In genomic region chr19:48147597-48148175, GRCh38 we compare ENCODE assay signal across 27 cellular contexts.
"Had no signal": no experiment of that assay in that cellular context is flagged by ENCODE, and none has a peak within 500 bp of the region (broad histone marks: within the 10 kb centered on the region; RNA-seq: fewer than 3 reads in every experiment).

No MANE protein-coding gene starts in this region.

- H3K9me3 ChIP-seq: adrenal gland, MG63 had no signal

- H3K27me3 ChIP-seq: adrenal gland, MG63 had no signal

- H3K4me3 ChIP-seq: adrenal gland, MG63, SK-N-MC had no signal

- H3K4me1 ChIP-seq: adrenal gland had no signal

- ATAC-seq: activated CD4-positive, alpha-beta T cell treated with anti-CD3 and anti-CD28 coated beads for 36 hours; activated T-helper 17 cell treated with anti-CD3 and anti-CD28 coated beads, Interleukin-2, amount 50 U/mL, for 72 hours; Panc1; Right ventricle myocardium inferior; T-cell had no signal

- H3K27ac ChIP-seq: adrenal gland, SK-N-MC had no signal

- DNase-seq: activated CD4-positive, alpha-beta memory T cell treated with anti-CD3 and anti-CD28 coated beads, Interleukin-2, amount 10 ng/mL, durations not matched to agents 7 days and 5 days; activated CD4-positive, alpha-beta T cell treated with anti-CD3 and anti-CD28 coated beads for 36 hours; activated CD4-positive, alpha-beta T cell treated with anti-CD3 and anti-CD28 coated beads, Interleukin-2, amount 50 U/mL, for 1 hour; activated gamma-delta T cell; activated naive CD4-positive, alpha-beta T cell treated with anti-CD3 and anti-CD28 coated beads for 36 hours; activated naive CD8-positive, alpha-beta T cell treated with anti-CD3 and anti-CD28 coated beads, Interleukin-2, amount 10 ng/mL, durations not matched to agents 7 days and 5 days; activated T-cell treated with anti-CD3 and anti-CD28 coated beads for 4 hours; activated T-cell treated with anti-CD3 and anti-CD28 coated beads, Interleukin-2, amount 50 U/mL, for 48 hours; adrenal gland; MG63; MV-4-11; NCI-H1092 treated with DMSO at 0.1 percent for 48 hours; NCI-H1417 treated with DMSO at 0.1 percent for 48 hours; NCI-H1694 treated with DMSO at 0.1 percent for 48 hours; NCI-H2029 treated with DMSO at 0.1 percent for 48 hours; NCI-H510A treated with DMSO at 0.1 percent for 48 hours; NCI-H69; NK-92 treated with Interleukin-12 subunit alpha and Interleukin-12 subunit beta, amount 100 ng/mL, for 24 hours; OCI-M1; RPMI8226; T-cell; T-helper 2 cell; T1000 had no signal

- H3K36me3 ChIP-seq: adrenal gland had no signal
